11 cellular contexts compared by ENCODE assay signal in the genomic region with DNA sequence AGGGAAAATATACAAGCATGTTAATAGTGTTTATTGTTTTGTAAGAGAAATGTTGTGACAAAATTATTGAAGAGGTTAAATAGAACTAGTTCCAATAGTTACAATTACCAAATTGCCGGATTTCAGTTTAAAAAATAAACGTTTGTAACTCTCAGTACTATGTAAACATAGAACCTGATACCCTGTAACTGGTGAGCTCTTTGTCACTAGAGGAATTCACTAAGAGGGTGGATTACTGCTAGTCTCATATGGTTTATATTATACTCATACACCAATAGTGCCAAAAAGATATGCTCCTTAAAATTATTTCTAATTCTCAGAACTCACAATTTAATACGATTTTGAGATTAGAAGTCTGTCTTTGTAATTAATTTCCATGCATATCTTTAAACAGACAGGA. TPM values are rescaled to one million over a fixed set of nuclear protein-coding genes. Genes with fewer than 3 reads are reported as not detected.
"Had no signal": no experiment of that assay in that cellular context is flagged by ENCODE, and none has a peak within 500 bp of the region (broad histone marks: within the 10 kb centered on the region; RNA-seq: fewer than 3 reads in every experiment).

No MANE protein-coding gene starts in this region.

- H3K9ac ChIP-seq: GM23248 had no signal

- H3K9me3 ChIP-seq: HAP-1 had no signal

- H3K9me3 Mint-ChIP-seq: HFFc6, IgD-negative memory B cell had no signal

- H3K4me3 Mint-ChIP-seq: HFFc6, IgD-negative memory B cell had no signal

- H3K27ac ChIP-seq: GM23248, HL-60 had no signal

- H3K27ac Mint-ChIP-seq: HFFc6, IgD-negative memory B cell had no signal

- H3K36me3 ChIP-seq: HAP-1 had no signal

- H3K4me1 ChIP-seq: HAP-1 had no signal

- DNase-seq: GM23248, GOT3, H7, HFFc6 had no signal

- H3K4me3 ChIP-seq: GM23248, HAP-1 had no signal

- H3K4me1 Mint-ChIP-seq: IgD-negative memory B cell had no signal

- ATAC-seq: HCT116, HepG2 had no signal

- H3K36me3 Mint-ChIP-seq: IgD-negative memory B cell had no signal

RNA-seq across cellular contexts. Expression of gene GMNC, which starts 7.6 kb away (rescaled TPM):
- total RNA-seq: GM23248, H4, HepG2, HT1080 had no signal
- polyA plus RNA-seq: GM23248, HepG2, IgD-negative memory B cell had no signal
